Comparison of ENCODE assay signal across 2 cellular contexts in genomic region chr12:131219173-131220006, GRCh38.
TF ChIP-seq lines count a peak whose summit lies in the region.

No MANE protein-coding gene starts in this region.

TF ChIP-seq in HCT116, 20 proteins besides CTCF, POLR2A, EP300 and RAD21 (continued from another document):
- TF ChIP-seq REST (IDR thresholded peaks at IDR 0.05; ENCODE audit: low read depth): no peak
- TF ChIP-seq JUND (IDR thresholded peaks at IDR 0.05): no peak
- no peak for TF ChIP-seq SP1 (IDR thresholded peaks at IDR 0.05; ENCODE audit: low read depth)
- no peak for TF ChIP-seq SIN3A (IDR thresholded peaks at IDR 0.05; ENCODE audit: low read depth)
- no peak for TF ChIP-seq ZFX (IDR thresholded peaks at IDR 0.05)
- TF ChIP-seq YY1 (IDR thresholded peaks at IDR 0.05; ENCODE audit: extremely low read depth, insufficient replicate concordance, low read depth, low read length): no peak
- TF ChIP-seq FOSL1 (IDR thresholded peaks at IDR 0.05; ENCODE audit: low read depth): no peak
- TF ChIP-seq ATF3 (IDR thresholded peaks at IDR 0.05): no peak
- no peak for TF ChIP-seq ZNF274 (IDR thresholded peaks at IDR 0.05; ENCODE audit: low read depth, low read length)
- no peak for TF ChIP-seq SRF (IDR thresholded peaks at IDR 0.05; ENCODE audit: low read depth)
- TF ChIP-seq EGR1 (IDR thresholded peaks at IDR 0.05; ENCODE audit: low read depth): no peak
- TF ChIP-seq EZH2 (IDR thresholded peaks at IDR 0.05): no peak
- TF ChIP-seq MAX (IDR thresholded peaks at IDR 0.05): no peak
- no peak for TF ChIP-seq CBX3 (IDR thresholded peaks at IDR 0.05; ENCODE audit: low read depth)
- no peak for TF ChIP-seq POLR2AphosphoS5 (IDR thresholded peaks at IDR 0.05; ENCODE audit: low read depth, low read length)
- no peak for TF ChIP-seq CEBPB (IDR thresholded peaks at IDR 0.05; ENCODE audit: low read depth)
- no peak for TF ChIP-seq ZBTB33 (IDR thresholded peaks at IDR 0.05; ENCODE audit: extremely low read depth, insufficient replicate concordance, low read length)

TF ChIP-seq in H1, 55 proteins besides CTCF, POLR2A, EP300 and RAD21 (continued from another document):
- TF ChIP-seq MAX (IDR thresholded peaks at IDR 0.05) (no peak), SP4 (IDR thresholded peaks at IDR 0.05; ENCODE audit: low read length) (no peak), KDM1A (IDR thresholded peaks at IDR 0.05; ENCODE audit: borderline replicate concordance, low read length) (no peak), TAF7 (optimal IDR thresholded peaks at IDR 0.05; ENCODE audit: borderline replicate concordance, low read depth, low read length) (no peak), BRCA1 (IDR thresholded peaks at IDR 0.05; ENCODE audit: low read depth, low read length) (no peak), KDM4A (IDR thresholded peaks at IDR 0.05; ENCODE audit: low read depth, low read length, severe bottlenecking) (no peak), ATF2 (IDR thresholded peaks at IDR 0.05; ENCODE audit: low read length) (no peak), TEAD4 (IDR thresholded peaks at IDR 0.05; ENCODE audit: low read depth, low read length) (no peak), TBP (IDR thresholded peaks at IDR 0.05; ENCODE audit: low read depth, low read length) (no peak), CHD7 (IDR thresholded peaks at IDR 0.05; ENCODE audit: insufficient replicate concordance, low read length) (no peak), GABPA (IDR thresholded peaks at IDR 0.05; ENCODE audit: borderline replicate concordance, insufficient read depth, low read length) (no peak), EGR1 (IDR thresholded peaks at IDR 0.05; ENCODE audit: borderline replicate concordance, low read depth, low read length) (no peak), EZH2 (IDR thresholded peaks at IDR 0.05; ENCODE audit: low read depth, low read length, severe bottlenecking) (no peak)
